19 cellular contexts compared by ENCODE assay signal in genomic region chr16:85284138-85284897, GRCh38.
DNase-seq lines count a peak whose midpoint lies in the region; TF ChIP-seq lines count a peak whose summit lies in the region.
"Had no signal": no experiment of that assay in that cellular context is flagged by ENCODE, and none has a peak within 500 bp of the region (broad histone marks: within the 10 kb centered on the region; RNA-seq: fewer than 3 reads in every experiment).

No MANE protein-coding gene starts in this region.

- no peaks in the 10 kb centered on the region for H3K9me3 ChIP-seq in stomach
- H3K9me3 ChIP-seq: A549, colonic mucosa, tibial nerve had no signal

- no peak overlapping the region for H3K4me3 Mint-ChIP-seq in activated naive CD4-positive, alpha-beta T cell treated with anti-CD3 and anti-CD28 coated beads, Interleukin-2, amount 10 ng/mL, durations not matched to agents 7 days and 5 days
- H3K4me3 Mint-ChIP-seq: activated T-cell treated with anti-CD3 and anti-CD28 coated beads, Interleukin-2, amount 50 U/mL, for 24 hours; CD4-positive, alpha-beta T cell; memory B cell had no signal

- no peak for TF ChIP-seq POLR2A in stomach (IDR thresholded peaks at IDR 0.05)

- H3K27ac ChIP-seq in stomach, result no peak overlapping the region
- H3K27ac ChIP-seq: A549, colonic mucosa, GM23248, PC-9, SK-N-MC had no signal

- no peak overlapping the region for H3K4me3 ChIP-seq in stomach
- H3K4me3 ChIP-seq: A549, colonic mucosa, GM23248, PC-9, SK-N-MC, tibial nerve had no signal

- H3K27ac Mint-ChIP-seq in activated naive CD4-positive, alpha-beta T cell treated with anti-CD3 and anti-CD28 coated beads, Interleukin-2, amount 10 ng/mL, durations not matched to agents 7 days and 5 days, result no peak overlapping the region
- H3K27ac Mint-ChIP-seq: activated T-cell treated with anti-CD3 and anti-CD28 coated beads, Interleukin-2, amount 50 U/mL, for 24 hours; CD4-positive, alpha-beta T cell; memory B cell had no signal

- no peaks in the 10 kb centered on the region for H3K9me3 Mint-ChIP-seq in activated naive CD4-positive, alpha-beta T cell treated with anti-CD3 and anti-CD28 coated beads, Interleukin-2, amount 10 ng/mL, durations not matched to agents 7 days and 5 days
- H3K9me3 Mint-ChIP-seq: activated T-cell treated with anti-CD3 and anti-CD28 coated beads, Interleukin-2, amount 50 U/mL, for 24 hours; CD4-positive, alpha-beta T cell; memory B cell had no signal

- no peaks in the 10 kb centered on the region for H3K4me1 Mint-ChIP-seq in activated naive CD4-positive, alpha-beta T cell treated with anti-CD3 and anti-CD28 coated beads, Interleukin-2, amount 10 ng/mL, durations not matched to agents 7 days and 5 days
- H3K4me1 Mint-ChIP-seq: memory B cell had no signal

- no peaks in the 10 kb centered on the region for H3K27me3 ChIP-seq in stomach
- H3K27me3 ChIP-seq: colonic mucosa, tibial nerve had no signal

- DNase-seq in Ammon's horn (ENCODE audit: low spot score), result peak; percentile 59
- DNase-seq in NCI-H1417 (lab: John Stamatoyannopoulos, UW), result peak in 2 of 3 experiments; percentile 83 to 93
- peak; percentile 96 for DNase-seq in NCI-H82 (lab: John Stamatoyannopoulos, UW)
- peak; percentile 78 for DNase-seq in left kidney (ENCODE audit: low read depth, low spot score)
- DNase-seq in activated CD8-positive, alpha-beta memory T cell treated with anti-CD3 and anti-CD28 coated beads for 24 hours, result no peak
- DNase-seq in activated naive CD4-positive, alpha-beta T cell treated with anti-CD3 and anti-CD28 coated beads, Interleukin-2, amount 10 ng/mL, durations not matched to agents 7 days and 5 days, result no peak
- DNase-seq in SKM-1 treated with dmso at 0.1 percent for 144 hours (lab: John Stamatoyannopoulos, UW; ENCODE audit: unreplicated experiment), result no peak
- DNase-seq in stomach, result no peak
- DNase-seq: activated T-cell treated with anti-CD3 and anti-CD28 coated beads, Interleukin-2, amount 50 U/mL, for 24 hours; CD4-positive, alpha-beta T cell; colonic mucosa; GM23248; NCI-H446; PC-9; stimulated activated CD4-positive, alpha-beta T cell treated with anti-CD3 and anti-CD28 coated beads, Interleukin-4, amount 100 ng/mL, for 24 hours had no signal

- TF ChIP-seq EP300 in stomach (IDR thresholded peaks at IDR 0.05), result no peak

- intact Hi-C loops in stomach (cut with DNase I; ENCODE audit: low total_unique reads), result no loop called here

- CTCF ChIA-PET in activated naive CD4-positive, alpha-beta T cell treated with anti-CD3 and anti-CD28 coated beads, Interleukin-2, amount 10 ng/mL, durations not matched to agents 7 days and 5 days (lab: Charles Lee), result no interaction called here

- TF ChIP-seq CTCF in stomach (IDR thresholded peaks at IDR 0.05), result no peak

- no peaks in the 10 kb centered on the region for H3K36me3 Mint-ChIP-seq in activated naive CD4-positive, alpha-beta T cell treated with anti-CD3 and anti-CD28 coated beads, Interleukin-2, amount 10 ng/mL, durations not matched to agents 7 days and 5 days
- H3K36me3 Mint-ChIP-seq: memory B cell had no signal

- H3K36me3 ChIP-seq in stomach, result no peaks in the 10 kb centered on the region
- H3K36me3 ChIP-seq: colonic mucosa, tibial nerve had no signal

- H3K27me3 Mint-ChIP-seq in activated naive CD4-positive, alpha-beta T cell treated with anti-CD3 and anti-CD28 coated beads, Interleukin-2, amount 10 ng/mL, durations not matched to agents 7 days and 5 days, result peaks cover 4% of the 10 kb centered on the region
- H3K27me3 Mint-ChIP-seq: activated T-cell treated with anti-CD3 and anti-CD28 coated beads, Interleukin-2, amount 50 U/mL, for 24 hours; CD4-positive, alpha-beta T cell had no signal

- 70 to 84% (median 78%) methylated on average over 37 to 38 of the region's 38 CpGs for WGBS in stomach, 5 donors

- peaks cover 0 to 28% (median 26%) of the 10 kb centered on the region in 4 donors for H3K4me1 ChIP-seq in stomach
- H3K4me1 ChIP-seq: A549 had no signal

Comparison
In these comparisons a context has a peak if more than half of its experiments do, and no peak if none do; other contexts are left out.
1. DNase-seq: peak in Ammon's horn (single experiment), NCI-H1417 (2 of 3), NCI-H82 (single experiment) and left kidney (single experiment); none in activated CD8-positive, alpha-beta memory T cell treated with anti-CD3 and anti-CD28 coated beads for 24 hours (single experiment), activated naive CD4-positive, alpha-beta T cell treated with anti-CD3 and anti-CD28 coated beads, Interleukin-2, amount 10 ng/mL, durations not matched to agents 7 days and 5 days (single experiment), SKM-1 treated with dmso at 0.1 percent for 144 hours (single experiment) and stomach (single experiment).